8 cellular contexts compared by ENCODE assay signal in the genomic region with DNA sequence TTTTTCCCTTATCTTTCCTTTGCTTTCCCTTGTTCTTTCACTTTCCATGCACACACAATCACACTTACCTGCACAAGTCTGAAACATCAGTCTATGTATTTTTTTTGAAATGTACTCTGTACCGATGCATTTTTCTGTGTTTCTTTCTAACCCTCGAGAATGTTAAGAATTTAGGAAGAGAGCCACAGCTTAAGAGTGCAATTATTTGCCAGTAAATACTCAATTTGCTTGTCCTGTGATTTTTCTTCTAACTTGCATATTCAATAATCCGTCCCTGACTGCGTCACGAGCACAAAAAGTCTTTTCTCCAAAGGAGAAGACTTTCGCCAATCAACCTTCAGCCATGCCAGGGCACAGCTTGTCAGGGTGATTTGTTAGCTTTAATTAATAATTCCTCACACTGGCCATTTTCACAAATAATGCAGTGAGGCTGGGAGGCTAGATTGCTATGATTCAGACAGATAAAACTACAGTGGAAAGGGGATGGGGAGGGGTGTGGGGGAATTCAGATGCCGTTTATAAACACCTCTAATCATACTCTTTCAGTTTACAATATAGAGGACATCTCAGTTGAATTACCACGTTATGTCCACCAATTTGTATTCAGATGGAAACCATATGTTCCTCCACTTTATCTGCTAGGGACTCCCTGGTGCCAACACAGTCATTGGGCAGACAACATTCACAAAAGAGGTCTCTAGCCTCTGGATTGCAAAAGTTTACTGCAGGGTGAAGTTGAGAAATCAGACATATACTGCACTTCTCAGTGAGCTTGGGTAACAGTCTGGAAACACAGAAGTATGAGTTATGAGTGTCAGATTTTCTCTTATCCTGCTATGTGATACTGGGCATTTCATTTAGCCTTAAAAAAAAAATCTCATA.
DNase-seq lines count a peak whose midpoint lies in the region; ATAC-seq and TF ChIP-seq lines count a peak whose summit lies in the region.

No MANE protein-coding gene starts in this region.

- intact Hi-C loops in mucosa of descending colon (cut with DNase I, micrococcal nuclease) (no loop called here), aorta (cut with DNase I) (no loop called here)

- H3K9me3 ChIP-seq in duodenal mucosa (ENCODE audit: control insufficient read depth in 1 of 2, low read length in 2 of 2) (no peaks in the 10 kb centered on the region), mucosa of descending colon (no peaks in the 10 kb centered on the region), aorta (ENCODE audit: control insufficient read depth, low read length) (no peaks in the 10 kb centered on the region)

- H3K27ac ChIP-seq in duodenal mucosa (ENCODE audit: low read depth, low read length) (no peak overlapping the region), aorta (ENCODE audit: low read depth in 1 of 2, low read length in 2 of 2) (no peak overlapping the region), foreskin keratinocyte (no peak overlapping the region)

- H3K36me3 ChIP-seq in duodenal mucosa (ENCODE audit: control insufficient read depth in 1 of 2, insufficient read depth in 2 of 2, low read length in 2 of 2), result no peaks in the 10 kb centered on the region
- no peaks in the 10 kb centered on the region for H3K36me3 ChIP-seq in mucosa of descending colon (ENCODE audit: low read depth)
- H3K36me3 ChIP-seq in aorta (ENCODE audit: control insufficient read depth in 1 of 2, insufficient read depth in 2 of 2, low read length in 1 of 2), result no peaks in the 10 kb centered on the region

- DNase-seq in NCI-H2227 (lab: John Stamatoyannopoulos, UW; ENCODE audit: unreplicated experiment) (peak; percentile 6), NCI-H2227 treated with DMSO at 0.1 percent for 48 hours (lab: John Stamatoyannopoulos, UW) (no peak), mucosa of descending colon (no peak), aorta (no peak), foreskin keratinocyte (no peak)
- no peak for DNase-seq in stimulated activated naive CD4-positive, alpha-beta T cell (lab: John Stamatoyannopoulos, UW)
- DNase-seq in activated CD4-positive, CD25-positive, alpha-beta regulatory T cell treated with anti-CD3 and anti-CD28 coated beads, Interleukin-2, amount 50 U/mL, for 72 hours, result no peak

- H3K9ac ChIP-seq in duodenal mucosa (ENCODE audit: low read depth in 1 of 2, low read length in 2 of 2), result peak overlapping the region in 1 of 2 donors; percentile 36

- WGBS in aorta, 2 donors, result 41 to 45% methylated on average over 8 of the region's 8 CpGs

- ATAC-seq in mucosa of descending colon (peak; percentile 50), aorta (ENCODE audit: low FRiP score) (peak; percentile 60), foreskin keratinocyte (no peak)

- H3K27me3 ChIP-seq in duodenal mucosa (ENCODE audit: control insufficient read depth in 1 of 2, insufficient read depth in 2 of 2, low read length in 2 of 2) (no peaks in the 10 kb centered on the region), aorta (ENCODE audit: control insufficient read depth in 1 of 2, insufficient read depth in 2 of 2, low read length in 1 of 2) (no peaks in the 10 kb centered on the region), foreskin keratinocyte (no peaks in the 10 kb centered on the region)

- no peak for TF ChIP-seq CTCF in mucosa of descending colon (IDR thresholded peaks at IDR 0.05)
- TF ChIP-seq CTCF in foreskin keratinocyte (conservative IDR thresholded peaks at IDR 0.05), result no peak

- H3K4me3 ChIP-seq in duodenal mucosa (ENCODE audit: low read depth in 1 of 2, low read length in 2 of 2) (peak overlapping the region; percentile 62 to 63), mucosa of descending colon (no peak overlapping the region), aorta (ENCODE audit: low read length in 2 of 2) (peak overlapping the region in 1 of 2 donors; percentile 41)

- peaks cover under 1 to 16% of the 10 kb centered on the region in 2 donors for H3K4me1 ChIP-seq in duodenal mucosa (ENCODE audit: control insufficient read depth in 1 of 2, insufficient read depth in 2 of 2, low read length in 2 of 2)
- peaks cover 4% of the 10 kb centered on the region for H3K4me1 ChIP-seq in mucosa of descending colon (ENCODE audit: low read depth)
- H3K4me1 ChIP-seq in aorta (ENCODE audit: control insufficient read depth in 1 of 2, insufficient read depth in 2 of 2, low read length in 2 of 2), result peaks cover 1 to 2% of the 10 kb centered on the region in 2 donors
- no peaks in the 10 kb centered on the region for H3K4me1 ChIP-seq in foreskin keratinocyte
